1 cellular context compared by ENCODE assay signal in genomic region chr6:26576929-26577719, GRCh38.
TF ChIP-seq lines count a peak whose summit lies in the region.

No MANE protein-coding gene starts in this region.

TF ChIP-seq in K562, 482 proteins besides CTCF, POLR2A, EP300 and RAD21 (continued from another document and continues in another):
- TF ChIP-seq CEBPZ (IDR thresholded peaks at IDR 0.05; ENCODE audit: borderline replicate concordance, low read depth, low read length) (0 out of 2 replicates have a peak, but pooled peaks have one; percentile 10), MECOM (CRISPR knock-in tag; IDR thresholded peaks at IDR 0.05) (no peak), CBX2 (IDR thresholded peaks at IDR 0.05; ENCODE audit: insufficient read depth, low read length, poor library complexity, severe bottlenecking) (no peak), CHD2 (IDR thresholded peaks at IDR 0.05; ENCODE audit: low read depth, low read length) (no peak), MAFF (IDR thresholded peaks at IDR 0.05; ENCODE audit: low read length) (peak; percentile 16; the same call in 1 of the 2 replicates), ZBTB43 (CRISPR knock-in tag; IDR thresholded peaks at IDR 0.05) (0 out of 2 replicates have a peak, but pooled peaks have one; percentile 48), CEBPG (CRISPR knock-in tag; IDR thresholded peaks at IDR 0.05) (no peak), CEBPG (tag; conservative IDR thresholded peaks at IDR 0.05 in 1 of 2, IDR thresholded peaks at IDR 0.05 in 1 of 2) (no peak; a peak in 1 of 4 replicates), HDAC3 (IDR thresholded peaks at IDR 0.05; ENCODE audit: borderline replicate concordance, partially characterized antibody) (no peak), MLLT1 (IDR thresholded peaks at IDR 0.05) (peak in 1 of 2 experiments; percentile 83; a peak in 2 of 4 replicates), SMAD3 (CRISPR knock-in tag; conservative IDR thresholded peaks at IDR 0.05) (0 out of 2 replicates have a peak, but pooled peaks have one; percentile 52), LEF1 (IDR thresholded peaks at IDR 0.05) (peak; percentile 55; the same call in 1 of the 2 replicates), ARID2 (IDR thresholded peaks at IDR 0.05) (no peak), SMAD2 (IDR thresholded peaks at IDR 0.05; ENCODE audit: low read depth, low read length) (no peak), KDM4B (IDR thresholded peaks at IDR 0.05; ENCODE audit: borderline replicate concordance in 2 of 2, low read depth in 1 of 2) (no peak), NFE2L1 (tag; IDR thresholded peaks at IDR 0.05; ENCODE audit: borderline replicate concordance, low read depth) (no peak), ZNF507 (tag; conservative IDR thresholded peaks at IDR 0.05) (peak; percentile 71), ZBTB26 (CRISPR knock-in tag; IDR thresholded peaks at IDR 0.05) (no peak), HLTF (IDR thresholded peaks at IDR 0.05) (0 out of 2 replicates have a peak, but pooled peaks have one; percentile 22), TEAD2 (tag; IDR thresholded peaks at IDR 0.05) (no peak), SREBF1 (IDR thresholded peaks at IDR 0.05; ENCODE audit: borderline replicate concordance, low read depth, low read length) (no peak), ZNF586 (CRISPR knock-in tag; conservative IDR thresholded peaks at IDR 0.05) (no peak), RBM34 (IDR thresholded peaks at IDR 0.05; ENCODE audit: borderline replicate concordance, insufficient read depth, low read length) (no peak), ZSCAN32 (CRISPR knock-in tag; IDR thresholded peaks at IDR 0.05) (no peak), RBFOX2 (IDR thresholded peaks at IDR 0.05; ENCODE audit: low read depth, low read length) (peak; percentile 40; the same call in 1 of the 2 replicates), GTF3C2 (IDR thresholded peaks at IDR 0.05; ENCODE audit: borderline replicate concordance, extremely low read depth, insufficient read length) (peak; percentile 92), ZBTB9 (CRISPR knock-in tag; IDR thresholded peaks at IDR 0.05) (no peak), ZMIZ1 (IDR thresholded peaks at IDR 0.05; ENCODE audit: low read depth in 2 of 2, low read length in 2 of 2) (0 out of 4 replicates have a peak, but pooled peaks of 1 of the 2 experiments have one; percentile 38), ZHX1 (conservative IDR thresholded peaks at IDR 0.05; ENCODE audit: low read length) (peak; percentile 68), STAT5B (CRISPR knock-in tag; IDR thresholded peaks at IDR 0.05) (no peak), ZNF830 (CRISPR knock-in tag; IDR thresholded peaks at IDR 0.05) (no peak), GABPB1 (CRISPR knock-in tag; IDR thresholded peaks at IDR 0.05) (peak; percentile 45; the same call in 1 of the 2 replicates), HDAC6 (IDR thresholded peaks at IDR 0.05; ENCODE audit: low read depth, low read length) (no peak), KLF13 (tag; IDR thresholded peaks at IDR 0.05; ENCODE audit: borderline replicate concordance, low read depth) (no peak), POLR2AphosphoS2 (IDR thresholded peaks at IDR 0.05; ENCODE audit: low read length) (no peak), ZNF324 (CRISPR knock-in tag; IDR thresholded peaks at IDR 0.05) (no peak), ZNF583 (CRISPR knock-in tag; IDR thresholded peaks at IDR 0.05) (0 out of 2 replicates have a peak, but pooled peaks have one; percentile 32), CREB5 (CRISPR knock-in tag; IDR thresholded peaks at IDR 0.05) (no peak), ZNF707 (CRISPR knock-in tag; conservative IDR thresholded peaks at IDR 0.05) (no peak), ZBTB7A (IDR thresholded peaks at IDR 0.05; ENCODE audit: borderline replicate concordance, control insufficient read depth, low read depth, low read length) (no peak), OTX1 (CRISPR knock-in tag; IDR thresholded peaks at IDR 0.05) (no peak)
